40 cellular contexts compared by ENCODE assay signal in the genomic region with DNA sequence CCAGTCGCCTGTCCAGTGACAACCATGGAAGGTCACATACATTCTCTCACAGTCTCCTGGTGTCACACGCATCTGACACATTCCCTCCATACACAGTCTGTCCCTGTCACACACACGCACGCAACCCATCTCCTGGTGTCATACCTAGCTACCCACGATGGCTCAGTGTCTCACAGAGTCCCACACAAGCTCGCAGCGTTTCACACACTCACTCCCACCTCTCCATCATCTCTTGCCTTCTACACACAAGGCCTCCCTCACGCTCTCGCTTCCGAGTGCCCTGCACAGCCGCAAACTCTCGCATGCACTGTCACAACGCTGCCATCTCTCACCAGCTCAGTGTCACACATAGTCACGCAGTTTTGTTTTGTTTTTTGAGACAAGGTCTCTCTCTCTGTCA. TPM values are rescaled to one million over a fixed set of nuclear protein-coding genes. Genes with fewer than 3 reads are reported as not detected.
A peak's percentile ranks its signal among the peaks of the same experiment; 100 is the strongest.
DNase-seq lines count a peak whose midpoint lies in the region; ATAC-seq, FAIRE-seq and TF ChIP-seq lines count a peak whose summit lies in the region.
"Had no signal": no experiment of that assay in that cellular context is flagged by ENCODE, and none has a peak within 500 bp of the region (broad histone marks: within the 10 kb centered on the region; RNA-seq: fewer than 3 reads in every experiment).

No MANE protein-coding gene starts in this region.

- H3K4me3 ChIP-seq in left ventricle myocardium inferior = no peak overlapping the region
- H3K4me3 ChIP-seq: A549, esophagus muscularis mucosa, heart right ventricle, prostate gland, SK-N-MC, thyroid gland, vagina had no signal

- intact Hi-C loops in left ventricle myocardium inferior (cut with micrococcal nuclease) = no loop called here

- no peak for TF ChIP-seq CTCF in left ventricle myocardium inferior (IDR thresholded peaks at IDR 0.05; ENCODE audit: borderline replicate concordance)

- H3K4me3 Mint-ChIP-seq in activated naive CD4-positive, alpha-beta T cell treated with anti-CD3 and anti-CD28 coated beads, Interleukin-2, amount 10 ng/mL, durations not matched to agents 7 days and 5 days = no peak overlapping the region
- no peak overlapping the region for H3K4me3 Mint-ChIP-seq in stimulated activated naive CD8-positive, alpha-beta T cell treated with anti-CD3 and anti-CD28 coated beads, Interleukin-15, amount 100 ng/mL, for 72 hours
- H3K4me3 Mint-ChIP-seq: activated CD8-positive, alpha-beta memory T cell treated with anti-CD3 and anti-CD28 coated beads, Interleukin-2, amount 10 ng/mL, durations not matched to agents 7 days and 5 days; activated naive CD4-positive, alpha-beta T cell treated with anti-CD3 and anti-CD28 coated beads, Interleukin-2, amount 50 U/mL, for 24 hours; brain; CD4-positive, CD25-positive, alpha-beta regulatory T cell; stimulated activated naive CD8-positive, alpha-beta T cell treated with anti-CD3 and anti-CD28 coated beads, Interleukin-15, Interleukin-2, amounts not matched to agents 100 ng/mL and 50 ng/mL, for 24 hours; T-helper 1 cell treated with Interleukin-12 subunit alpha and Interleukin-12 subunit beta and Interleukin-4 antibody, amounts not matched to agents 30 μg/mL and 1 μg/mL, for 36 hours had no signal

- H3K4me1 ChIP-seq in left ventricle myocardium inferior = peaks cover 38% of the 10 kb centered on the region
- H3K4me1 ChIP-seq: foreskin keratinocyte had no signal

- peak; percentile 1 for ATAC-seq in activated CD4-positive, CD25-positive, alpha-beta regulatory T cell treated with anti-CD3 and anti-CD28 coated beads, Interleukin-2, amount 50 U/mL, for 24 hours
- ATAC-seq in stimulated activated naive CD8-positive, alpha-beta T cell treated with anti-CD3 and anti-CD28 coated beads, Interleukin-15, amount 100 ng/mL, for 72 hours = no peak
- no peak for ATAC-seq in GM18873 (IDR thresholded peaks at IDR 0.05; ENCODE audit: low FRiP score, unreplicated experiment)
- ATAC-seq: activated CD8-positive, alpha-beta memory T cell treated with anti-CD3 and anti-CD28 coated beads, Interleukin-2, amount 10 ng/mL, durations not matched to agents 7 days and 5 days; foreskin keratinocyte; PC-3 had no signal

- CTCF ChIA-PET in activated naive CD4-positive, alpha-beta T cell treated with anti-CD3 and anti-CD28 coated beads, Interleukin-2, amount 10 ng/mL, durations not matched to agents 7 days and 5 days (lab: Charles Lee) = interaction anchor here (0.6 to 2.4 kb wide), 11 partner anchors 15 to 155 kb away, joined by 3 to 13 read pairs (median 3); a partner anchor contains a TSS

- no peak overlapping the region for H3K27ac ChIP-seq in left ventricle myocardium inferior (replicated peaks)
- H3K27ac ChIP-seq: A549, foreskin keratinocyte, neutrophil, prostate gland, SK-N-MC, thyroid gland had no signal

- no peaks in the 10 kb centered on the region for H3K9me3 ChIP-seq in left ventricle myocardium inferior (replicated peaks)
- H3K9me3 ChIP-seq: A549, esophagus muscularis mucosa, heart right ventricle, neutrophil, prostate gland, thyroid gland, vagina had no signal

- peaks cover 31% of the 10 kb centered on the region for H3K27me3 Mint-ChIP-seq in activated naive CD4-positive, alpha-beta T cell treated with anti-CD3 and anti-CD28 coated beads, Interleukin-2, amount 10 ng/mL, durations not matched to agents 7 days and 5 days
- peaks cover 8% of the 10 kb centered on the region for H3K27me3 Mint-ChIP-seq in stimulated activated naive CD8-positive, alpha-beta T cell treated with anti-CD3 and anti-CD28 coated beads, Interleukin-15, amount 100 ng/mL, for 72 hours
- H3K27me3 Mint-ChIP-seq: activated naive CD4-positive, alpha-beta T cell treated with anti-CD3 and anti-CD28 coated beads, Interleukin-2, amount 50 U/mL, for 24 hours had no signal

- H3K36me3 Mint-ChIP-seq in activated naive CD4-positive, alpha-beta T cell treated with anti-CD3 and anti-CD28 coated beads, Interleukin-2, amount 10 ng/mL, durations not matched to agents 7 days and 5 days = no peaks in the 10 kb centered on the region
- H3K36me3 Mint-ChIP-seq: activated CD8-positive, alpha-beta memory T cell treated with anti-CD3 and anti-CD28 coated beads, Interleukin-2, amount 10 ng/mL, durations not matched to agents 7 days and 5 days; activated naive CD4-positive, alpha-beta T cell treated with anti-CD3 and anti-CD28 coated beads, Interleukin-2, amount 50 U/mL, for 24 hours; brain; CD4-positive, CD25-positive, alpha-beta regulatory T cell had no signal

- no peak overlapping the region for H3K27ac Mint-ChIP-seq in activated naive CD4-positive, alpha-beta T cell treated with anti-CD3 and anti-CD28 coated beads, Interleukin-2, amount 10 ng/mL, durations not matched to agents 7 days and 5 days
- H3K27ac Mint-ChIP-seq in stimulated activated naive CD8-positive, alpha-beta T cell treated with anti-CD3 and anti-CD28 coated beads, Interleukin-15, amount 100 ng/mL, for 72 hours = no peak overlapping the region
- H3K27ac Mint-ChIP-seq: activated CD8-positive, alpha-beta memory T cell treated with anti-CD3 and anti-CD28 coated beads, Interleukin-2, amount 10 ng/mL, durations not matched to agents 7 days and 5 days; activated naive CD4-positive, alpha-beta T cell treated with anti-CD3 and anti-CD28 coated beads, Interleukin-2, amount 50 U/mL, for 24 hours; brain; CD4-positive, CD25-positive, alpha-beta regulatory T cell; stimulated activated naive CD8-positive, alpha-beta T cell treated with anti-CD3 and anti-CD28 coated beads, Interleukin-15, Interleukin-2, amounts not matched to agents 100 ng/mL and 50 ng/mL, for 24 hours; T-helper 1 cell treated with Interleukin-12 subunit alpha and Interleukin-12 subunit beta and Interleukin-4 antibody, amounts not matched to agents 30 μg/mL and 1 μg/mL, for 36 hours had no signal

- peaks cover 54% of the 10 kb centered on the region for H3K27me3 ChIP-seq in left ventricle myocardium inferior (ENCODE audit: low read depth)
- H3K27me3 ChIP-seq: vagina had no signal

- H3K9me3 Mint-ChIP-seq in activated naive CD4-positive, alpha-beta T cell treated with anti-CD3 and anti-CD28 coated beads, Interleukin-2, amount 10 ng/mL, durations not matched to agents 7 days and 5 days = no peaks in the 10 kb centered on the region
- H3K9me3 Mint-ChIP-seq in stimulated activated naive CD8-positive, alpha-beta T cell treated with anti-CD3 and anti-CD28 coated beads, Interleukin-15, amount 100 ng/mL, for 72 hours = no peaks in the 10 kb centered on the region
- H3K9me3 Mint-ChIP-seq: activated naive CD4-positive, alpha-beta T cell treated with anti-CD3 and anti-CD28 coated beads, Interleukin-2, amount 50 U/mL, for 24 hours; CD4-positive, CD25-positive, alpha-beta regulatory T cell; stimulated activated naive CD8-positive, alpha-beta T cell treated with anti-CD3 and anti-CD28 coated beads, Interleukin-15, Interleukin-2, amounts not matched to agents 100 ng/mL and 50 ng/mL, for 24 hours; T-helper 1 cell treated with Interleukin-12 subunit alpha and Interleukin-12 subunit beta and Interleukin-4 antibody, amounts not matched to agents 30 μg/mL and 1 μg/mL, for 36 hours had no signal

- H3K4me1 Mint-ChIP-seq in activated naive CD4-positive, alpha-beta T cell treated with anti-CD3 and anti-CD28 coated beads, Interleukin-2, amount 10 ng/mL, durations not matched to agents 7 days and 5 days = peaks cover 28% of the 10 kb centered on the region
- peaks cover 17% of the 10 kb centered on the region for H3K4me1 Mint-ChIP-seq in stimulated activated naive CD8-positive, alpha-beta T cell treated with anti-CD3 and anti-CD28 coated beads, Interleukin-15, amount 100 ng/mL, for 72 hours

- TF ChIP-seq POLR2A in GM12891 (IDR thresholded peaks at IDR 0.05; ENCODE audit: low read depth, low read length) = no peak

- DNase-seq in activated CD4-positive, CD25-positive, alpha-beta regulatory T cell treated with anti-CD3 and anti-CD28 coated beads, Interleukin-2, amount 50 U/mL, for 72 hours = no peak
- DNase-seq in GM12891 (ENCODE audit: insufficient read length, low spot score) (no peak), nucleus accumbens (lab: John Stamatoyannopoulos, UW) (peak in 30 of 56 donors; percentile 11 to 73 (median 32)), left ventricle myocardium inferior (no peak)
- peak; percentile 29 for DNase-seq in activated naive CD4-positive, alpha-beta T cell treated with anti-CD3 and anti-CD28 coated beads, Interleukin-2, amount 10 ng/mL, durations not matched to agents 7 days and 5 days
- DNase-seq in stimulated activated naive CD8-positive, alpha-beta T cell treated with anti-CD3 and anti-CD28 coated beads, Interleukin-15, amount 100 ng/mL, for 72 hours = no peak
- DNase-seq: activated CD8-positive, alpha-beta memory T cell treated with anti-CD3 and anti-CD28 coated beads, Interleukin-2, amount 10 ng/mL, durations not matched to agents 7 days and 5 days; amniotic stem cell; Calu3; DND-41; foreskin keratinocyte; GF-D8; GOT3; heart right ventricle; kidney; NCI-H1105 treated with DMSO at 0.1 percent for 48 hours; NCI-H2029; NCI-H2227 treated with DMSO at 0.1 percent for 48 hours; NCI-H526; PC-3; thyroid gland had no signal

- peak; percentile 45 for FAIRE-seq in GM12891 (lab: Jason Lieb, UNC)
- FAIRE-seq: A549, endometrium, kidney had no signal

- no peaks in the 10 kb centered on the region for H3K36me3 ChIP-seq in left ventricle myocardium inferior
- H3K36me3 ChIP-seq: esophagus muscularis mucosa, heart right ventricle, neutrophil, prostate gland, thyroid gland, vagina had no signal

TF ChIP-seq in GM12891, 5 proteins besides CTCF, POLR2A, EP300 and RAD21:
- TF ChIP-seq POLR2AphosphoS5 (IDR thresholded peaks at IDR 0.05; ENCODE audit: low read depth, low read length) = no peak
- TF ChIP-seq SPI1 (IDR thresholded peaks at IDR 0.05; ENCODE audit: low read depth, low read length) = no peak
- TF ChIP-seq TAF1 (IDR thresholded peaks at IDR 0.05; ENCODE audit: low read depth, low read length) = no peak

RNA-seq across cellular contexts. Expression of a gene that starts 1.2 kb away (rescaled TPM):
- 3.2 TPM for polyA plus RNA-seq in GM12891 (2012; ENCODE audit: low read depth, missing spikeins)
- not detected for total RNA-seq in left ventricle myocardium inferior
- total RNA-seq: Calu3; CD4-positive, CD25-positive, alpha-beta regulatory T cell; cerebellum; dermis microvascular lymphatic vessel endothelial cell; esophagus muscularis mucosa; foreskin keratinocyte; HT-29; kidney; liver; mesenteric fat pad; PC-3; prostate gland; thyroid gland; vagina had no signal
- polyA plus RNA-seq: A549, foreskin keratinocyte, heart right ventricle, liver had no signal

RNA-seq across cellular contexts. Expression of a gene that starts 12.3 kb away (rescaled TPM):
- polyA plus RNA-seq in GM12891 (2012; ENCODE audit: low read depth, missing spikeins) = 12.3 TPM
- 3.7 TPM for total RNA-seq in left ventricle myocardium inferior
- total RNA-seq: Calu3, cerebellum, dermis microvascular lymphatic vessel endothelial cell, foreskin keratinocyte, HT-29, PC-3 had no signal

RNA-seq across cellular contexts. Expression of a gene that starts 23.8 kb away (rescaled TPM):
- polyA plus RNA-seq in GM12891 (2012; ENCODE audit: low read depth, missing spikeins) = 1.7 TPM
- total RNA-seq in left ventricle myocardium inferior = 18.3 TPM
- total RNA-seq: Calu3; CD4-positive, CD25-positive, alpha-beta regulatory T cell had no signal
- polyA plus RNA-seq: CD4-positive, CD25-positive, alpha-beta regulatory T cell had no signal

RNA-seq across cellular contexts. Expression of a gene that starts 36.1 kb away (rescaled TPM):
- polyA plus RNA-seq in GM12891 (2012; ENCODE audit: low read depth, missing spikeins) = 361 TPM
- 294 TPM for total RNA-seq in left ventricle myocardium inferior

Comparison
In these comparisons a context has a peak if more than half of its experiments do, and no peak if none do; other contexts are left out.
1. ATAC-seq: peak in activated CD4-positive, CD25-positive, alpha-beta regulatory T cell treated with anti-CD3 and anti-CD28 coated beads, Interleukin-2, amount 50 U/mL, for 24 hours (2 of 2); none in stimulated activated naive CD8-positive, alpha-beta T cell treated with anti-CD3 and anti-CD28 coated beads, Interleukin-15, amount 100 ng/mL, for 72 hours (single experiment) and GM18873 (single experiment).
2. DNase-seq: peak in activated naive CD4-positive, alpha-beta T cell treated with anti-CD3 and anti-CD28 coated beads, Interleukin-2, amount 10 ng/mL, durations not matched to agents 7 days and 5 days (single experiment) and nucleus accumbens (30 of 56); none in activated CD4-positive, CD25-positive, alpha-beta regulatory T cell treated with anti-CD3 and anti-CD28 coated beads, Interleukin-2, amount 50 U/mL, for 72 hours (single experiment), GM12891 (single experiment), stimulated activated naive CD8-positive, alpha-beta T cell treated with anti-CD3 and anti-CD28 coated beads, Interleukin-15, amount 100 ng/mL, for 72 hours (0 of 2) and left ventricle myocardium inferior (single experiment).